12 cellular contexts compared by ENCODE assay signal in the genomic region with DNA sequence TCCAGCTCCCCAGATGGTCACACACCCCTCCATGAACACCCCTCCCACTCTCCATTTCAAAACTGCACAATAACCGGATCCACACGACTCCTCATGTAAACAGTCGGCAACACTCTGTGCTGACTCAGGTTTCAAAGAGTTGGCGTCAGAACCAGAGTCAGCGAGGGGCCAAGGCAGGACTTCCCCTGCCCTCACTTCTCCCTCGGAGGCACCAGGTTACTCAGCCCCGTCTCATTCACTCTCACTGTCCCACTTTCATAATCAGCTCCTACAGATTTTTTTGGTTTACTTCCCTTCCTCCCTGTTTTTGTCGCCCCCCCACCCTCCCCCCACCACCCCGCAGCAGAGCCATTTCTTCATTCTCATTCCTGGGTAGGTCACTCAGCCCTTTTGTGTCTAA. TPM values are rescaled to one million over a fixed set of nuclear protein-coding genes. Genes with fewer than 3 reads are reported as not detected.
DNase-seq lines count a peak whose midpoint lies in the region; ATAC-seq and TF ChIP-seq lines count a peak whose summit lies in the region.
"Had no signal": no experiment of that assay in that cellular context is flagged by ENCODE, and none has a peak within 500 bp of the region (broad histone marks: within the 10 kb centered on the region; RNA-seq: fewer than 3 reads in every experiment).

No MANE protein-coding gene starts in this region.

- peak overlapping the region; percentile 94 to 99 (median 95) for H3K27ac Mint-ChIP-seq in CD14-positive monocyte

- DNase-seq in CD14-positive monocyte (ENCODE audit: low spot score) (peak; percentile 85), GM20000 (ENCODE audit: low spot score) (peak; percentile 52), left lung (peak in 1 of 2 donors; percentile 70), HuH-7 (ENCODE audit: low spot score) (no peak), sciatic nerve (ENCODE audit: low spot score) (no peak), dedifferentiated amniotic fluid mesenchymal stem cell (ENCODE audit: extremely low spot score) (no peak), epidermal melanocyte (ENCODE audit: insufficient read length, low spot score) (no peak)
- DNase-seq in activated CD4-positive, alpha-beta T cell treated with anti-CD3 and anti-CD28 coated beads, Interleukin-2, amount 50 U/mL, for 48 hours: peak; percentile 51 to 64
- DNase-seq: cortex of kidney, GF-D8, psoas muscle had no signal

- peak overlapping the region in 1 of 2 donors; percentile 61 for H3K27ac ChIP-seq in left lung
- H3K27ac ChIP-seq: psoas muscle had no signal

- peak overlapping the region; percentile 56 to 78 for H3K4me3 Mint-ChIP-seq in CD14-positive monocyte
- H3K4me3 Mint-ChIP-seq: stimulated activated naive CD8-positive, alpha-beta T cell treated with anti-CD3 and anti-CD28 coated beads, Interleukin-15, Interleukin-2, amounts not matched to agents 100 ng/mL and 50 ng/mL, for 24 hours had no signal

- no peaks in the 10 kb centered on the region for H3K36me3 ChIP-seq in left lung

- H3K4me1 Mint-ChIP-seq in CD14-positive monocyte: peaks cover 53% of the 10 kb centered on the region

- H3K27me3 Mint-ChIP-seq in CD14-positive monocyte (ENCODE audit: low read depth in 3 of 3): peaks cover 3 to 9% (median 8%) of the 10 kb centered on the region in 3 donors

- intact Hi-C loops in CD14-positive monocyte (cut with micrococcal nuclease) (loop anchor here (5.0 kb wide), 2 partner anchors 38 to 53 kb away; partner anchors contain the start of gene SYN1 (in 1 of the 2)), left lung (cut with DNase I) (no loop called here), sciatic nerve (cut with DNase I) (no loop called here)

- no peak overlapping the region for H3K4me3 ChIP-seq in left lung
- H3K4me3 ChIP-seq: psoas muscle had no signal

- no peak for TF ChIP-seq CTCF in CD14-positive monocyte (IDR thresholded peaks at IDR 0.05)
- TF ChIP-seq CTCF in GM20000 (IDR thresholded peaks at IDR 0.05; ENCODE audit: extremely low read depth, missing control alignments): no peak
- no peak for TF ChIP-seq CTCF in left lung (IDR thresholded peaks at IDR 0.05)

- peaks cover 4 to 39% of the 10 kb centered on the region in 2 donors for H3K4me1 ChIP-seq in left lung
- H3K4me1 ChIP-seq: psoas muscle had no signal

- H3K9me3 ChIP-seq in left lung: no peaks in the 10 kb centered on the region
- H3K9me3 ChIP-seq: psoas muscle had no signal

- H3K9me3 Mint-ChIP-seq in CD14-positive monocyte: peaks cover 0 to 2% (median 0%) of the 10 kb centered on the region in 7 donors
- H3K9me3 Mint-ChIP-seq: stimulated activated naive CD8-positive, alpha-beta T cell treated with anti-CD3 and anti-CD28 coated beads, Interleukin-15, Interleukin-2, amounts not matched to agents 100 ng/mL and 50 ng/mL, for 24 hours had no signal

- peaks cover 10 to 14% of the 10 kb centered on the region in 2 donors for H3K36me3 Mint-ChIP-seq in CD14-positive monocyte

- H3K27me3 ChIP-seq in left lung: peaks cover 0 to 1% of the 10 kb centered on the region in 2 donors

- ATAC-seq in left lung (peak; percentile 58), sciatic nerve (no peak)
- ATAC-seq: psoas muscle had no signal

RNA-seq across cellular contexts. Expression of gene TIMP1, which starts 2.7 kb away (rescaled TPM):
- polyA plus RNA-seq in CD14-positive monocyte: 100 to 1,000 TPM; 591 to 682 TPM
- total RNA-seq in left lung (1,000 to 10,000 TPM in 1 of 2 donors, 100 to 1,000 TPM in 1; 998 to 2,737 TPM), sciatic nerve (288 TPM)

RNA-seq across cellular contexts. Expression of gene ARAF, which starts 18.5 kb away (rescaled TPM):
- polyA plus RNA-seq in CD14-positive monocyte: 10 to 100 TPM; 49.7 to 68.6 TPM
- total RNA-seq in left lung: 10 to 100 TPM; 92.7 to 93.1 TPM
- 60.5 TPM for total RNA-seq in sciatic nerve

RNA-seq across cellular contexts. Expression of gene SYN1, which starts 40.1 kb away (rescaled TPM):
- under 1 TPM; 0.11 to 0.29 TPM for polyA plus RNA-seq in CD14-positive monocyte
- 1 to 10 TPM; 1.0 to 1.6 TPM for total RNA-seq in left lung
- total RNA-seq in sciatic nerve: 2.9 TPM

RNA-seq across cellular contexts. Expression of gene CFP, which starts 50.2 kb away (rescaled TPM):
- 100 to 1,000 TPM; 461 to 491 TPM for polyA plus RNA-seq in CD14-positive monocyte
- 10 to 100 TPM in 1 of 2 donors, 1 to 10 TPM in 1; 7.6 to 25.4 TPM for total RNA-seq in left lung
- total RNA-seq in sciatic nerve: 7.3 TPM

Comparison
In these comparisons a context has a peak if more than half of its experiments do, and no peak if none do; other contexts are left out.
1. DNase-seq: peak in CD14-positive monocyte (single experiment), GM20000 (single experiment) and activated CD4-positive, alpha-beta T cell treated with anti-CD3 and anti-CD28 coated beads, Interleukin-2, amount 50 U/mL, for 48 hours (2 of 2); none in HuH-7 (single experiment), sciatic nerve (single experiment), dedifferentiated amniotic fluid mesenchymal stem cell (single experiment) and epidermal melanocyte (single experiment).
2. intact Hi-C loops: an anchor here in CD14-positive monocyte (5.0 kb wide); none called in left lung and sciatic nerve.